ENCODE assay signal across 1 cellular context in genomic region chr11:14577835-14578529, GRCh38.
TF ChIP-seq lines count a peak whose summit lies in the region.

No MANE protein-coding gene starts in this region.

TF ChIP-seq in K562, 482 proteins besides CTCF, POLR2A, EP300 and RAD21 (continued from another document):
- TF ChIP-seq ARID3A (IDR thresholded peaks at IDR 0.05; ENCODE audit: borderline replicate concordance, low read depth, low read length), result no peak
- TF ChIP-seq RBFOX2 (IDR thresholded peaks at IDR 0.05; ENCODE audit: low read depth, low read length), result no peak
- TF ChIP-seq ZBTB11 (CRISPR knock-in tag; IDR thresholded peaks at IDR 0.05), result no peak
- no peak for TF ChIP-seq ATF3 (IDR thresholded peaks at IDR 0.05)
- no peak for TF ChIP-seq ATF3 (CRISPR knock-in tag; conservative IDR thresholded peaks at IDR 0.05)
- TF ChIP-seq MNT (conservative IDR thresholded peaks at IDR 0.05), result no peak
- TF ChIP-seq PHB2 (IDR thresholded peaks at IDR 0.05; ENCODE audit: low read depth), result no peak
- no peak for TF ChIP-seq ZNF239 (CRISPR knock-in tag; IDR thresholded peaks at IDR 0.05)
- no peak for TF ChIP-seq ZNF75A (CRISPR knock-in tag; IDR thresholded peaks at IDR 0.05)
- no peak for TF ChIP-seq NCOA1 (IDR thresholded peaks at IDR 0.05; ENCODE audit: low read depth)
- no peak for TF ChIP-seq KDM2B (CRISPR knock-in tag; IDR thresholded peaks at IDR 0.05)
- no peak for TF ChIP-seq ZNF639 (CRISPR knock-in tag; conservative IDR thresholded peaks at IDR 0.05 in 1 of 2, IDR thresholded peaks at IDR 0.05 in 1 of 2)
- no peak for TF ChIP-seq GMEB1 (CRISPR knock-in tag; IDR thresholded peaks at IDR 0.05)
- no peak for TF ChIP-seq YBX1 (IDR thresholded peaks at IDR 0.05)
- TF ChIP-seq ZNF589 (CRISPR knock-in tag; IDR thresholded peaks at IDR 0.05; ENCODE audit: low read depth), result no peak
- no peak for TF ChIP-seq HLTF (IDR thresholded peaks at IDR 0.05)
- no peak for TF ChIP-seq ARID1B (IDR thresholded peaks at IDR 0.05)
- TF ChIP-seq CBX1 (IDR thresholded peaks at IDR 0.05; ENCODE audit: low read depth), result no peak
- no peak for TF ChIP-seq L3MBTL2 (IDR thresholded peaks at IDR 0.05)
